1 cellular context compared by ENCODE assay signal in the genomic region with DNA sequence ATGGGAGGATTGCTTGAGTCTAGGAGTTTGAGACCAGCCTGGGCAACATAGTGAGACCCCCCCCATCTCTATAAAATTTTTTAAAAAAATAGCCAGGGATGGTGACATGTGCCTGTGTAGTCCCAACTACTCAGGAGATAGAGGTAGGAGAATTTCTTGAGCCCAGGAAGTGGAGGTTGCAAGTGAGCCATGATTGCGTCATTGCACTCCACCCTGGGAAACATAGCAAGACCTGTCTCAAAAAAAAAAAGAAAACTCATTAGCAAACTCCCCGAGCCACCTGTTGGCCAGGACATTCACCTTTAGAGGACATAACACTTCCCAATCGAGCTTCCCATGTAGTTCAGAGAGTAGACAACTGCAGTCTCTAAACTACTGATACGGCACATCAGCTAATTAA.
TF ChIP-seq lines count a peak whose summit lies in the region.

No MANE protein-coding gene starts in this region.

TF ChIP-seq in HepG2, 621 proteins besides CTCF, POLR2A, EP300 and RAD21 (continued from another document):
- TF ChIP-seq, protein P1, sequence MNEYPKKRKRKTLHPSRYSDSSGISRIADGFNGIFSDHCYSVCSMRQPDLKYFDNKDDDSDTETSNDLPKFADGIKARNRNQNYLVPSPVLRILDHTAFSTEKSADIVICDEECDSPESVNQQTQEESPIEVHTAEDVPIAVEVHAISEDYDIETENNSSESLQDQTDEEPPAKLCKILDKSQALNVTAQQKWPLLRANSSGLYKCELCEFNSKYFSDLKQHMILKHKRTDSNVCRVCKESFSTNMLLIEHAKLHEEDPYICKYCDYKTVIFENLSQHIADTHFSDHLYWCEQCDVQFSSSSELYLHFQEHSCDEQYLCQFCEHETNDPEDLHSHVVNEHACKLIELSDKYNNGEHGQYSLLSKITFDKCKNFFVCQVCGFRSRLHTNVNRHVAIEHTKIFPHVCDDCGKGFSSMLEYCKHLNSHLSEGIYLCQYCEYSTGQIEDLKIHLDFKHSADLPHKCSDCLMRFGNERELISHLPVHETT (CRISPR knock-in tag; conservative IDR thresholded peaks at IDR 0.05): no peak
